Comparison of ENCODE assay signal across 9 cellular contexts in the genomic region with DNA sequence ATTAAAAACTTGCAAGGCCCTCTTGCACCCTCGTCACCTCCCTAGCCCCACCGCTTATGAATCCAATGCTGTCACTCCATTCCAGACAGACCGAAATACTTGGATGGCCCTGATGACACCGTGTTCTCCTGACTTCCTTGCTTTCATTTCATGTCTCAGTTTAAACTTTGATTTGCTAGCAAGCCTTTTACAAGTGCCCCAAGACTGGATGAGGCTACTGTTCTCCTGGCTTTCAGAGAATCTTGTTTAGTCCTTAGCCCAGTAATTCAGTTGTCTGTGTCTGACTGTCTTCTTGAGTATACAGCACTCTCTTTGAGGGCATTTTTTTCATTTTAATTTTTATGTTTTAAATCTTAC. TPM values are rescaled to one million over a fixed set of nuclear protein-coding genes. Genes with fewer than 3 reads are reported as not detected.
DNase-seq lines count a peak whose midpoint lies in the region; ATAC-seq and TF ChIP-seq lines count a peak whose summit lies in the region.
"Had no signal": no experiment of that assay in that cellular context is flagged by ENCODE, and none has a peak within 500 bp of the region (broad histone marks: within the 10 kb centered on the region; RNA-seq: fewer than 3 reads in every experiment).

No MANE protein-coding gene starts in this region.

- DNase-seq in activated CD4-positive, alpha-beta T cell treated with anti-CD3 and anti-CD28 coated beads for 36 hours: no peak
- DNase-seq in activated CD4-positive, alpha-beta T cell treated with anti-CD3 and anti-CD28 coated beads for 48 hours: no peak
- DNase-seq in dermis blood vessel endothelial cell: peak; percentile 11
- no peak for DNase-seq in nephron progenitor cell
- no peak for DNase-seq in NCI-H187 treated with DMSO at 0.1 percent for 48 hours (lab: John Stamatoyannopoulos, UW)
- no peak for DNase-seq in left lobe of liver (ENCODE audit: low spot score)

- intact Hi-C loops in activated CD4-positive, alpha-beta T cell treated with anti-CD3 and anti-CD28 coated beads for 36 hours (cut with DNase I, micrococcal nuclease): loop anchor here (5.0 to 10.0 kb wide), 3 partner anchors 203 to 733 kb away; no protein-coding TSS in a partner anchor

- peak overlapping the region; percentile 57 for H3K4me3 ChIP-seq in rectal smooth muscle tissue (ENCODE audit: low read length)
- H3K4me3 ChIP-seq: BLaER1 had no signal

- peaks cover 7% of the 10 kb centered on the region for H3K4me1 ChIP-seq in rectal smooth muscle tissue (ENCODE audit: control insufficient read depth, insufficient read depth, low read length)

- ATAC-seq in activated CD4-positive, alpha-beta T cell treated with anti-CD3 and anti-CD28 coated beads for 36 hours: peak; percentile 20
- ATAC-seq in HG03565 (IDR thresholded peaks at IDR 0.05; ENCODE audit: unreplicated experiment): peak; percentile 0
- no peak for ATAC-seq in left lobe of liver

- H3K4me3 Mint-ChIP-seq in activated CD4-positive, alpha-beta T cell treated with anti-CD3 and anti-CD28 coated beads for 36 hours: peak overlapping the region; percentile 18
- H3K4me3 Mint-ChIP-seq in nephron progenitor cell: no peak overlapping the region

- POLR2A ChIA-PET in activated CD4-positive, alpha-beta T cell treated with anti-CD3 and anti-CD28 coated beads for 36 hours (lab: Charles Lee): interaction anchor here (0.7 kb wide), 1 partner anchor 11 kb away, joined by 5 read pairs; no protein-coding TSS in a partner anchor

- no peaks in the 10 kb centered on the region for H3K27me3 ChIP-seq in rectal smooth muscle tissue (ENCODE audit: control insufficient read depth, insufficient read depth, low read length)
- H3K27me3 ChIP-seq: BLaER1 had no signal

- no peaks in the 10 kb centered on the region for H3K27me3 Mint-ChIP-seq in activated CD4-positive, alpha-beta T cell treated with anti-CD3 and anti-CD28 coated beads for 36 hours
- peaks cover 15% of the 10 kb centered on the region for H3K27me3 Mint-ChIP-seq in nephron progenitor cell (ENCODE audit: low read depth, poor library complexity)

- no peaks in the 10 kb centered on the region for H3K9me3 Mint-ChIP-seq in activated CD4-positive, alpha-beta T cell treated with anti-CD3 and anti-CD28 coated beads for 36 hours (ENCODE audit: low read depth)
- no peaks in the 10 kb centered on the region for H3K9me3 Mint-ChIP-seq in nephron progenitor cell

- no peaks in the 10 kb centered on the region for H3K36me3 ChIP-seq in rectal smooth muscle tissue (ENCODE audit: control insufficient read depth, insufficient read depth, low read length)
- H3K36me3 ChIP-seq: BLaER1 had no signal

- CTCF ChIA-PET in activated CD4-positive, alpha-beta T cell treated with anti-CD3 and anti-CD28 coated beads for 36 hours (lab: Charles Lee): interaction anchor here (0.7 to 2.5 kb wide), 8 partner anchors 11 to 62 kb away, joined by 3 to 23 read pairs (median 5); no protein-coding TSS in a partner anchor

- TF ChIP-seq CTCF in nephron progenitor cell (IDR thresholded peaks at IDR 0.05): no peak

- peaks cover 17% of the 10 kb centered on the region for H3K36me3 Mint-ChIP-seq in activated CD4-positive, alpha-beta T cell treated with anti-CD3 and anti-CD28 coated beads for 36 hours (ENCODE audit: low read depth)
- no peaks in the 10 kb centered on the region for H3K36me3 Mint-ChIP-seq in nephron progenitor cell (ENCODE audit: low read depth)

- peak overlapping the region; percentile 65 for H3K27ac ChIP-seq in rectal smooth muscle tissue (ENCODE audit: low read depth, low read length)
- H3K27ac ChIP-seq: BLaER1 had no signal

- H3K27ac Mint-ChIP-seq in activated CD4-positive, alpha-beta T cell treated with anti-CD3 and anti-CD28 coated beads for 36 hours: peak overlapping the region; percentile 98
- H3K27ac Mint-ChIP-seq in nephron progenitor cell: no peak overlapping the region

- H3K9ac ChIP-seq in rectal smooth muscle tissue (ENCODE audit: low read length): no peak overlapping the region
- H3K9ac ChIP-seq: BLaER1 had no signal

- peaks cover 51% of the 10 kb centered on the region for H3K4me1 Mint-ChIP-seq in activated CD4-positive, alpha-beta T cell treated with anti-CD3 and anti-CD28 coated beads for 36 hours
- peaks cover 6% of the 10 kb centered on the region for H3K4me1 Mint-ChIP-seq in nephron progenitor cell

RNA-seq across cellular contexts. Expression of gene IFI44L, which starts 0.8 kb away (rescaled TPM):
- 10 to 100 TPM; 52.1 to 55.5 TPM for total RNA-seq in activated CD4-positive, alpha-beta T cell treated with anti-CD3 and anti-CD28 coated beads for 36 hours
- total RNA-seq in dermis blood vessel endothelial cell: 0.51 and 1.7 TPM in 2 replicates
- total RNA-seq in left lobe of liver: 0.63 TPM

RNA-seq across cellular contexts. Expression of gene IFI44, which starts 30.2 kb away (rescaled TPM):
- 10 to 100 TPM; 43.1 to 55.4 TPM for total RNA-seq in activated CD4-positive, alpha-beta T cell treated with anti-CD3 and anti-CD28 coated beads for 36 hours
- total RNA-seq in dermis blood vessel endothelial cell: 9.5 and 17.3 TPM in 2 replicates
- total RNA-seq in left lobe of liver: 5.2 TPM

Comparison
In these comparisons a context has a peak if more than half of its experiments do, and no peak if none do; other contexts are left out.
1. RNA of gene IFI44L, which starts 0.8 kb away (total RNA-seq): 52.1 to 55.5 TPM in activated CD4-positive, alpha-beta T cell treated with anti-CD3 and anti-CD28 coated beads for 36 hours; 0.51 to 1.7 TPM in dermis blood vessel endothelial cell and 0.63 TPM in left lobe of liver (single experiment); every median in the first group is over 10 times any median in the second.